ENCODE assay signal across 8 cellular contexts in genomic region chr11:65672982-65673381, GRCh38.
"Had no signal": no experiment of that assay in that cellular context is flagged by ENCODE, and none has a peak within 500 bp of the region (broad histone marks: within the 10 kb centered on the region; RNA-seq: fewer than 3 reads in every experiment).

No MANE protein-coding gene starts in this region.

- H3K4me3 Mint-ChIP-seq: IgD-negative memory B cell had no signal

- H3K36me3 Mint-ChIP-seq: IgD-negative memory B cell had no signal

- H3K27ac ChIP-seq: HL-60, KMS-11 had no signal

- H3K9ac ChIP-seq: KMS-11 had no signal

- FAIRE-seq: HepG2, HTR-8/SVneo had no signal

- H3K9me3 Mint-ChIP-seq: IgD-negative memory B cell had no signal

- DNase-seq: IMR-90, KBM-7, KG1 had no signal

- H3K27ac Mint-ChIP-seq: IgD-negative memory B cell had no signal

- H3K4me2 ChIP-seq: KMS-11 had no signal

- ATAC-seq: HepG2 had no signal
